21 cellular contexts compared by ENCODE assay signal in the genomic region with DNA sequence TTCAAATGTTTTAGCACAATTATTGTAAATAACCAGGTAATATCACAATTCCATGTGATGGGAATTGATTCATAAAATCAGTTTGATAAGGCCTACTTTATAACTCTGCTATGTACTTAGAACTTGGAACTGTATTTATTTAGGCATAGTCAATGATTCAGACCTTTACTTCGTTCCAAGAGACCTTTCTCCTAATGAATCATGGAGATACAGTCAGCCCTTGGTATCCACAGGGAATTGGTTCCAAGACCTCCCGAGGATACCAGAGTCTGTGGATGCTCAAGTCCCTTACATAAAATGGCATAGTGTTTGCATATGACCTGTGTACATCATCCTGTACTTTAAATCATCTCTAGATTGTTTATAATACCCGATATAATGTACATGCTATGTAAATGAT.
DNase-seq lines count a peak whose midpoint lies in the region; ATAC-seq and TF ChIP-seq lines count a peak whose summit lies in the region.
"Had no signal": no experiment of that assay in that cellular context is flagged by ENCODE, and none has a peak within 500 bp of the region (broad histone marks: within the 10 kb centered on the region; RNA-seq: fewer than 3 reads in every experiment).

No MANE protein-coding gene starts in this region.

- no peak overlapping the region for H2AFZ ChIP-seq in mammary epithelial cell (ENCODE audit: low read depth, low read length)

- H3K36me3 ChIP-seq in mammary epithelial cell (ENCODE audit: insufficient read depth, low read length) (no peaks in the 10 kb centered on the region), breast epithelium (no peaks in the 10 kb centered on the region), colonic mucosa (peaks cover 8% of the 10 kb centered on the region)

- TF ChIP-seq POLR2A in breast epithelium (IDR thresholded peaks at IDR 0.05) = no peak

- dilution Hi-C loops in mammary epithelial cell (cut with HindIII; ENCODE audit: low sequenced_read_pairs) = no loop called here

- no peak overlapping the region for H3K4me2 ChIP-seq in mammary epithelial cell (ENCODE audit: insufficient read depth, low read depth, low read length)

- WGBS in mammary epithelial cell (ENCODE audit: low coverage, missing lambda C conversion rate) = 48% methylated on average over 3 of the region's 3 CpGs

- in situ Hi-C loops in mammary epithelial cell (cut with MboI; ENCODE audit: low sequenced_read_pairs in 2 of 2) = no loop called here

- H3K4me3 ChIP-seq in mammary epithelial cell (replicated peaks in 1 of 3; ENCODE audit: insufficient read depth in 1 of 3, low read depth in 2 of 3, low read length in 3 of 3) (no peak overlapping the region), breast epithelium (no peak overlapping the region), fibroblast of the aortic adventitia (ENCODE audit: low read depth, low read length) (no peak overlapping the region), colonic mucosa (no peak overlapping the region)
- H3K4me3 ChIP-seq: K562, thyroid gland had no signal

- H3K79me2 ChIP-seq in mammary epithelial cell (ENCODE audit: insufficient read depth, low read length) = no peaks in the 10 kb centered on the region

- intact Hi-C loops in mammary epithelial cell (cut with micrococcal nuclease) (no loop called here), breast epithelium (cut with DNase I; ENCODE audit: low total_unique reads) (loop anchor here (5.0 kb wide), 1 partner anchor 687 kb away; no protein-coding TSS in a partner anchor), colonic mucosa (cut with DNase I) (no loop called here)

- no peak overlapping the region for H3K27ac ChIP-seq in mammary epithelial cell (ENCODE audit: insufficient read depth, low read depth, low read length)
- H3K27ac ChIP-seq in breast epithelium = no peak overlapping the region
- no peak overlapping the region for H3K27ac ChIP-seq in colonic mucosa
- H3K27ac ChIP-seq: 22Rv1, thyroid gland had no signal

- CTCF ChIA-PET in mammary epithelial cell (lab: Charles Lee; ENCODE audit: low non-redundant PET) = no interaction called here

- H3K4me1 ChIP-seq in mammary epithelial cell (ENCODE audit: insufficient read depth, low read length) = no peaks in the 10 kb centered on the region
- no peaks in the 10 kb centered on the region for H3K4me1 ChIP-seq in breast epithelium
- H3K4me1 ChIP-seq in colonic mucosa = no peaks in the 10 kb centered on the region
- H3K4me1 ChIP-seq: thyroid gland had no signal

- no peaks in the 10 kb centered on the region for H3K9me3 ChIP-seq in mammary epithelial cell (replicated peaks; ENCODE audit: insufficient read depth, low read length)
- no peaks in the 10 kb centered on the region for H3K9me3 ChIP-seq in breast epithelium
- H3K9me3 ChIP-seq in colonic mucosa = no peaks in the 10 kb centered on the region
- H3K9me3 ChIP-seq: thyroid gland had no signal

- TF ChIP-seq CTCF in mammary epithelial cell (conservative IDR thresholded peaks at IDR 0.05 in 1 of 2, IDR thresholded peaks at IDR 0.05 in 1 of 2; ENCODE audit: extremely low read depth in 1 of 2, insufficient read depth in 1 of 2, low read depth in 1 of 2, low read length in 2 of 2) = no peak
- TF ChIP-seq CTCF in breast epithelium (IDR thresholded peaks at IDR 0.05) = no peak
- TF ChIP-seq CTCF in fibroblast of the aortic adventitia (IDR thresholded peaks at IDR 0.05; ENCODE audit: insufficient read depth, low read length) = no peak
- TF ChIP-seq CTCF in colonic mucosa (IDR thresholded peaks at IDR 0.05) = no peak

- no TSS peak for BruUV-seq in mammary epithelial cell (replicated peaks; lab: Mats Ljungman, UMichigan)

- ATAC-seq in SK-N-SH treated with all-trans-retinoic acid at 6 μM for 48 hours = peak; percentile 60; the same call in 2 of the 3 replicates
- ATAC-seq in GM18909 (IDR thresholded peaks at IDR 0.05; ENCODE audit: poor library complexity, unreplicated experiment) = no peak
- ATAC-seq in HG03439 (IDR thresholded peaks at IDR 0.05; ENCODE audit: unreplicated experiment) = no peak
- ATAC-seq: activated CD4-positive, CD25-positive, alpha-beta regulatory T cell treated with anti-CD3 and anti-CD28 coated beads, Interleukin-2, amount 50 U/mL, for 24 hours; activated CD8-positive, alpha-beta memory T cell treated with anti-CD3 and anti-CD28 coated beads, Interleukin-2, amount 10 ng/mL, durations not matched to agents 7 days and 5 days; K562; sciatic nerve had no signal

- H4K20me1 ChIP-seq in mammary epithelial cell (ENCODE audit: insufficient read depth, low read length) = no peaks in the 10 kb centered on the region

- no peaks in the 10 kb centered on the region for H3K27me3 ChIP-seq in mammary epithelial cell (ENCODE audit: insufficient read depth, low read length)
- no peaks in the 10 kb centered on the region for H3K27me3 ChIP-seq in breast epithelium
- no peaks in the 10 kb centered on the region for H3K27me3 ChIP-seq in colonic mucosa
- H3K27me3 ChIP-seq: thyroid gland had no signal

- peak; percentile 6 for DNase-seq in mammary epithelial cell
- DNase-seq in breast epithelium (ENCODE audit: low spot score in 2 of 2) = no peak
- DNase-seq in fibroblast of the aortic adventitia (ENCODE audit: low read depth) = peak; percentile 72
- DNase-seq in activated gamma-delta T cell (lab: John Stamatoyannopoulos, UW) = no peak
- DNase-seq in colonic mucosa = no peak
- DNase-seq: activated CD8-positive, alpha-beta memory T cell treated with anti-CD3 and anti-CD28 coated beads, Interleukin-2, amount 10 ng/mL, durations not matched to agents 7 days and 5 days; activated gamma-delta T cell treated with Interleukin-2 at 50 U/mL for 16 hours; caudate nucleus; effector memory CD4-positive, alpha-beta T cell; NCI-H1105; NCI-H2171 treated with DMSO at 0.1 percent for 48 hours; SHP77 treated with DMSO at 0.1 percent for 48 hours; stimulated activated CD4-positive, alpha-beta T cell treated with anti-CD3 and anti-CD28 coated beads, Interleukin-4, amount 100 ng/mL, for 24 hours; thyroid gland had no signal

- H3K9ac ChIP-seq in mammary epithelial cell (ENCODE audit: insufficient read depth, low read length) (no peak overlapping the region), colonic mucosa (ENCODE audit: low read depth in 2 of 2, low read length in 2 of 2) (no peak overlapping the region)

TF ChIP-seq in SK-N-SH treated with all-trans-retinoic acid at 6 μM for 48 hours, 23 proteins besides CTCF, POLR2A, EP300 and RAD21:
- TF ChIP-seq ZNF70 (CRISPR knock-in tag; IDR thresholded peaks at IDR 0.05) (no peak), ZFP3 (CRISPR knock-in tag; IDR thresholded peaks at IDR 0.05) (no peak), SNAI2 (CRISPR knock-in tag; IDR thresholded peaks at IDR 0.05) (no peak), BACH2 (CRISPR knock-in tag; IDR thresholded peaks at IDR 0.05; ENCODE audit: borderline replicate concordance) (no peak), ZNF565 (CRISPR knock-in tag; conservative IDR thresholded peaks at IDR 0.05; ENCODE audit: low read depth) (no peak)
- TF ChIP-seq, protein P1, sequence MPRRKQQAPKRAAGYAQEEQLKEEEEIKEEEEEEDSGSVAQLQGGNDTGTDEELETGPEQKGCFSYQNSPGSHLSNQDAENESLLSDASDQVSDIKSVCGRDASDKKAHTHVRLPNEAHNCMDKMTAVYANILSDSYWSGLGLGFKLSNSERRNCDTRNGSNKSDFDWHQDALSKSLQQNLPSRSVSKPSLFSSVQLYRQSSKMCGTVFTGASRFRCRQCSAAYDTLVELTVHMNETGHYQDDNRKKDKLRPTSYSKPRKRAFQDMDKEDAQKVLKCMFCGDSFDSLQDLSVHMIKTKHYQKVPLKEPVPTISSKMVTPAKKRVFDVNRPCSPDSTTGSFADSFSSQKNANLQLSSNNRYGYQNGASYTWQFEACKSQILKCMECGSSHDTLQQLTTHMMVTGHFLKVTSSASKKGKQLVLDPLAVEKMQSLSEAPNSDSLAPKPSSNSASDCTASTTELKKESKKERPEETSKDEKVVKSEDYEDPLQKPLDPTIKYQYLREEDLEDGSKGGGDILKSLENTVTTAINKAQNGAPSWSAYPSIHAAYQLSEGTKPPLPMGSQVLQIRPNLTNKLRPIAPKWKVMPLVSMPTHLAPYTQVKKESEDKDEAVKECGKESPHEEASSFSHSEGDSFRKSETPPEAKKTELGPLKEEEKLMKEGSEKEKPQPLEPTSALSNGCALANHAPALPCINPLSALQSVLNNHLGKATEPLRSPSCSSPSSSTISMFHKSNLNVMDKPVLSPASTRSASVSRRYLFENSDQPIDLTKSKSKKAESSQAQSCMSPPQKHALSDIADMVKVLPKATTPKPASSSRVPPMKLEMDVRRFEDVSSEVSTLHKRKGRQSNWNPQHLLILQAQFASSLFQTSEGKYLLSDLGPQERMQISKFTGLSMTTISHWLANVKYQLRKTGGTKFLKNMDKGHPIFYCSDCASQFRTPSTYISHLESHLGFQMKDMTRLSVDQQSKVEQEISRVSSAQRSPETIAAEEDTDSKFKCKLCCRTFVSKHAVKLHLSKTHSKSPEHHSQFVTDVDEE (CRISPR knock-in tag; IDR thresholded peaks at IDR 0.05) = no peak
- TF ChIP-seq, protein P2, sequence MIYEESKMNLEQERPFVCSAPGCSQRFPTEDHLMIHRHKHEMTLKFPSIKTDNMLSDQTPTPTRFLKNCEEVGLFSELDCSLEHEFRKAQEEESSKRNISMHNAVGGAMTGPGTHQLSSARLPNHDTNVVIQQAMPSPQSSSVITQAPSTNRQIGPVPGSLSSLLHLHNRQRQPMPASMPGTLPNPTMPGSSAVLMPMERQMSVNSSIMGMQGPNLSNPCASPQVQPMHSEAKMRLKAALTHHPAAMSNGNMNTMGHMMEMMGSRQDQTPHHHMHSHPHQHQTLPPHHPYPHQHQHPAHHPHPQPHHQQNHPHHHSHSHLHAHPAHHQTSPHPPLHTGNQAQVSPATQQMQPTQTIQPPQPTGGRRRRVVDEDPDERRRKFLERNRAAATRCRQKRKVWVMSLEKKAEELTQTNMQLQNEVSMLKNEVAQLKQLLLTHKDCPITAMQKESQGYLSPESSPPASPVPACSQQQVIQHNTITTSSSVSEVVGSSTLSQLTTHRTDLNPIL (CRISPR knock-in tag; IDR thresholded peaks at IDR 0.05; ENCODE audit: low read depth) = no peak
- TF ChIP-seq, protein P3, sequence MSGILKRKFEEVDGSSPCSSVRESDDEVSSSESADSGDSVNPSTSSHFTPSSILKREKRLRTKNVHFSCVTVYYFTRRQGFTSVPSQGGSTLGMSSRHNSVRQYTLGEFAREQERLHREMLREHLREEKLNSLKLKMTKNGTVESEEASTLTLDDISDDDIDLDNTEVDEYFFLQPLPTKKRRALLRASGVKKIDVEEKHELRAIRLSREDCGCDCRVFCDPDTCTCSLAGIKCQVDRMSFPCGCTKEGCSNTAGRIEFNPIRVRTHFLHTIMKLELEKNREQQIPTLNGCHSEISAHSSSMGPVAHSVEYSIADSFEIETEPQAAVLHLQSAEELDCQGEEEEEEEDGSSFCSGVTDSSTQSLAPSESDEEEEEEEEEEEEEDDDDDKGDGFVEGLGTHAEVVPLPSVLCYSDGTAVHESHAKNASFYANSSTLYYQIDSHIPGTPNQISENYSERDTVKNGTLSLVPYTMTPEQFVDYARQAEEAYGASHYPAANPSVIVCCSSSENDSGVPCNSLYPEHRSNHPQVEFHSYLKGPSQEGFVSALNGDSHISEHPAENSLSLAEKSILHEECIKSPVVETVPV (CRISPR knock-in tag; IDR thresholded peaks at IDR 0.05) = no peak

Comparison
In these comparisons a context has a peak if more than half of its experiments do, and no peak if none do; other contexts are left out.
1. DNase-seq: peak in mammary epithelial cell (single experiment) and fibroblast of the aortic adventitia (single experiment); none in breast epithelium (0 of 2), activated gamma-delta T cell (single experiment) and colonic mucosa (single experiment).